ENCODE assay signal across 21 cellular contexts in the genomic region with DNA sequence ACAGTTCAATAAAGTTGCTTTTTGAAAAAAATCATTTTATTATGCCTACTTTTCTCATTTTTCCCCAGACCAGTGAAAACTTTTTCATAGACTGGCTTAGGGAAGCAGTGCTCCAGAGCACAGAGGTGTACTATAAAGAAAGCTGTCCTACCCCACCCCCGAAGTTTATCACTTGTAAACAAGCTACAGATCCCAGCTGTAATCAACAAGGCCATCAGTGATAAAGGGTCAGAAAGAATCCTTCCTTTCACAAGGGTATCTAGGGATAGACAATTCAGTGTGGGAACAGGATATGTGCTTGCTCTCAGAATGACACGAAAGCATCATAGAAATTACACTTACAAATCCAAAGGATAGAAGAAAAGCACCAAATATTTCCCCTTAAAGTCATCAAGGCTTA. TPM values are rescaled to one million over a fixed set of nuclear protein-coding genes. Genes with fewer than 3 reads are reported as not detected.
DNase-seq lines count a peak whose midpoint lies in the region; ATAC-seq and TF ChIP-seq lines count a peak whose summit lies in the region.
"Had no signal": no experiment of that assay in that cellular context is flagged by ENCODE, and none has a peak within 500 bp of the region (broad histone marks: within the 10 kb centered on the region; RNA-seq: fewer than 3 reads in every experiment).

No MANE protein-coding gene starts in this region.

- in situ Hi-C loops in gastrocnemius medialis (cut with MboI; ENCODE audit: low sequenced_read_pairs in 4 of 4) = loop anchor here in 1 of 4 donors (25.0 kb wide), 1 partner anchor 688 kb away; a partner anchor contains a TSS

- no peaks in the 10 kb centered on the region for H3F3A ChIP-seq in Loucy (ENCODE audit: low read depth)

- peak overlapping the region; percentile 26 for H3K4me3 ChIP-seq in Loucy (ENCODE audit: low read length, poor library complexity, severe bottlenecking)
- H3K4me3 ChIP-seq in gastrocnemius medialis = no peak overlapping the region
- H3K4me3 ChIP-seq: BLaER1, GM23248 had no signal

- H3K4me3 Mint-ChIP-seq in activated T-cell treated with anti-CD3 and anti-CD28 coated beads, Interleukin-2, amount 50 U/mL, for 72 hours = no peak overlapping the region
- H3K4me3 Mint-ChIP-seq in neural crest cell = peak overlapping the region; percentile 23
- H3K4me3 Mint-ChIP-seq: B cell; CD8-positive, alpha-beta T cell had no signal

- peaks cover 60% of the 10 kb centered on the region for H3K79me2 ChIP-seq in Loucy (ENCODE audit: insufficient read depth, low read length)

- ATAC-seq in activated T-cell treated with anti-CD3 and anti-CD28 coated beads, Interleukin-2, amount 50 U/mL, for 72 hours (replicated peaks in 1 of 2) = no peak
- no peak for ATAC-seq in gastrocnemius medialis
- ATAC-seq: CD8-positive, alpha-beta T cell had no signal

- peak overlapping the region; percentile 96 for H3K4me2 ChIP-seq in Loucy (ENCODE audit: low read depth, low read length, poor library complexity, severe bottlenecking)
- H3K4me2 ChIP-seq: BLaER1 had no signal

- peak overlapping the region; percentile 64 for H3K27ac ChIP-seq in epithelial cell of prostate
- no peak overlapping the region for H3K27ac ChIP-seq in gastrocnemius medialis
- H3K27ac ChIP-seq: BLaER1, C4-2B had no signal

- H3K9me3 Mint-ChIP-seq in activated T-cell treated with anti-CD3 and anti-CD28 coated beads, Interleukin-2, amount 50 U/mL, for 72 hours = no peaks in the 10 kb centered on the region
- H3K9me3 Mint-ChIP-seq in neural crest cell = no peaks in the 10 kb centered on the region
- H3K9me3 Mint-ChIP-seq: CD8-positive, alpha-beta T cell had no signal

- peak overlapping the region; percentile 21 for H3K9ac ChIP-seq in Loucy (ENCODE audit: low read depth, low read length, poor library complexity, severe bottlenecking)
- H3K9ac ChIP-seq: BLaER1, GM23248 had no signal

- H4K20me1 ChIP-seq in Loucy (ENCODE audit: insufficient read depth, low read length, poor library complexity, severe bottlenecking) = peaks cover 41% of the 10 kb centered on the region

- intact Hi-C loops in gastrocnemius medialis (cut with DNase I; ENCODE audit: low total_unique reads) = loop anchor here (10.0 kb wide), 1 partner anchor 419 kb away; a partner anchor contains a TSS

- peaks cover 40% of the 10 kb centered on the region for H3K4me1 Mint-ChIP-seq in activated T-cell treated with anti-CD3 and anti-CD28 coated beads, Interleukin-2, amount 50 U/mL, for 72 hours (ENCODE audit: low read depth)
- peaks cover 31% of the 10 kb centered on the region for H3K4me1 Mint-ChIP-seq in neural crest cell

- peaks cover 21 to 22% of the 10 kb centered on the region in 2 donors for H3K36me3 Mint-ChIP-seq in activated T-cell treated with anti-CD3 and anti-CD28 coated beads, Interleukin-2, amount 50 U/mL, for 72 hours (ENCODE audit: insufficient read depth in 2 of 2)
- peaks cover 21% of the 10 kb centered on the region for H3K36me3 Mint-ChIP-seq in neural crest cell (ENCODE audit: low read depth)

- H3K36me3 ChIP-seq in Loucy (ENCODE audit: insufficient read depth, low read length) (peaks cover 43% of the 10 kb centered on the region), gastrocnemius medialis (peaks cover 0 to 40% of the 10 kb centered on the region in 2 donors)

- H3K9me2 ChIP-seq in Loucy (replicated peaks; ENCODE audit: low read depth, low read length) = no peaks in the 10 kb centered on the region

- TF ChIP-seq CTCF in Loucy (conservative IDR thresholded peaks at IDR 0.05; ENCODE audit: low read length) (no peak), neural crest cell (conservative IDR thresholded peaks at IDR 0.05) (no peak), gastrocnemius medialis (IDR thresholded peaks at IDR 0.05 in 4 of 5, conservative IDR thresholded peaks at IDR 0.05 in 1 of 5) (no peak)

- no peak overlapping the region for H2AFZ ChIP-seq in Loucy (ENCODE audit: low read length)
- H2AFZ ChIP-seq: GM23248 had no signal

- no peaks in the 10 kb centered on the region for H3K27me3 ChIP-seq in Loucy (ENCODE audit: insufficient read depth, low read length, poor library complexity, severe bottlenecking)
- no peaks in the 10 kb centered on the region for H3K27me3 ChIP-seq in gastrocnemius medialis
- H3K27me3 ChIP-seq: BLaER1 had no signal

- H3K27ac Mint-ChIP-seq in activated T-cell treated with anti-CD3 and anti-CD28 coated beads, Interleukin-2, amount 50 U/mL, for 72 hours = peak overlapping the region; percentile 15
- no peak overlapping the region for H3K27ac Mint-ChIP-seq in neural crest cell (ENCODE audit: unreplicated experiment)
- H3K27ac Mint-ChIP-seq: B cell; CD8-positive, alpha-beta T cell had no signal

- H3K4me1 ChIP-seq in Loucy (ENCODE audit: insufficient read depth, low read length, poor library complexity, severe bottlenecking) (peaks cover 38% of the 10 kb centered on the region), gastrocnemius medialis (peaks cover 17 to 21% of the 10 kb centered on the region in 2 donors)

- TF ChIP-seq POLR2A in gastrocnemius medialis (IDR thresholded peaks at IDR 0.05) = no peak

- H3K9me3 ChIP-seq in Loucy (ENCODE audit: insufficient read depth, low read depth, low read length) (no peaks in the 10 kb centered on the region), gastrocnemius medialis (no peaks in the 10 kb centered on the region)
- H3K9me3 ChIP-seq: BLaER1, Caco-2 had no signal

- no peak for DNase-seq in activated T-cell treated with anti-CD3 and anti-CD28 coated beads, Interleukin-2, amount 50 U/mL, for 72 hours
- DNase-seq in activated T-cell treated with anti-CD3 and anti-CD28 coated beads, Interleukin-2, amount 50 U/mL, for 48 hours = no peak
- DNase-seq in epithelial cell of prostate (ENCODE audit: low read depth, low spot score) (no peak), neural crest cell (ENCODE audit: low read depth, low spot score) (no peak), gastrocnemius medialis (no peak), A172 (ENCODE audit: low spot score) (no peak), NCI-H2196 (lab: John Stamatoyannopoulos, UW; ENCODE audit: unreplicated experiment) (no peak)
- DNase-seq: 8988T; Caco-2; CD4-positive, CD25-positive, alpha-beta regulatory T cell; CD8-positive, alpha-beta T cell; DMS79; EL; GF-D8; GM23248; H7; HCEC 1CT had no signal

- no peaks in the 10 kb centered on the region for H3K27me3 Mint-ChIP-seq in activated T-cell treated with anti-CD3 and anti-CD28 coated beads, Interleukin-2, amount 50 U/mL, for 72 hours (ENCODE audit: low read depth)
- no peaks in the 10 kb centered on the region for H3K27me3 Mint-ChIP-seq in neural crest cell (ENCODE audit: low read depth)
- H3K27me3 Mint-ChIP-seq: B cell; CD4-positive, CD25-positive, alpha-beta regulatory T cell had no signal

RNA-seq across cellular contexts. Expression of a gene that starts 4.5 kb away (rescaled TPM):
- 100 to 1,000 TPM; 125 to 134 TPM for total RNA-seq in activated T-cell treated with anti-CD3 and anti-CD28 coated beads, Interleukin-2, amount 50 U/mL, for 72 hours
- 144 and 147 TPM in 2 replicates for total RNA-seq in neural crest cell
- total RNA-seq in gastrocnemius medialis = 100 to 1,000 TPM; 227 to 342 (median 250) TPM
- total RNA-seq in A172 (2014; rRNA removed; shearing (Covaris generic)) = 407 and 411 TPM in 2 replicates

RNA-seq across cellular contexts. Expression of a gene that starts 8.6 kb away (rescaled TPM):
- total RNA-seq in activated T-cell treated with anti-CD3 and anti-CD28 coated beads, Interleukin-2, amount 50 U/mL, for 72 hours = 10 to 100 TPM; 31.0 to 35.1 TPM
- total RNA-seq in neural crest cell = 17.2 and 19.9 TPM in 2 replicates
- 10 to 100 TPM; 25.6 to 69.7 (median 39.8) TPM for total RNA-seq in gastrocnemius medialis
- total RNA-seq in A172 (2014; rRNA removed; shearing (Covaris generic)) = 35.0 and 40.7 TPM in 2 replicates

RNA-seq across cellular contexts. Expression of a gene that starts 33.3 kb away (rescaled TPM):
- 10 to 100 TPM; 24.8 to 28.1 TPM for total RNA-seq in activated T-cell treated with anti-CD3 and anti-CD28 coated beads, Interleukin-2, amount 50 U/mL, for 72 hours
- total RNA-seq in neural crest cell = 13.5 and 13.9 TPM in 2 replicates
- total RNA-seq in gastrocnemius medialis = 10 to 100 TPM in 1 of 4 donors, 1 to 10 TPM in 3; 6.2 to 12.5 (median 9.1) TPM
- total RNA-seq in A172 (2014; rRNA removed; shearing (Covaris generic)) = 12.2 and 13.0 TPM in 2 replicates
